In the genomic region with DNA sequence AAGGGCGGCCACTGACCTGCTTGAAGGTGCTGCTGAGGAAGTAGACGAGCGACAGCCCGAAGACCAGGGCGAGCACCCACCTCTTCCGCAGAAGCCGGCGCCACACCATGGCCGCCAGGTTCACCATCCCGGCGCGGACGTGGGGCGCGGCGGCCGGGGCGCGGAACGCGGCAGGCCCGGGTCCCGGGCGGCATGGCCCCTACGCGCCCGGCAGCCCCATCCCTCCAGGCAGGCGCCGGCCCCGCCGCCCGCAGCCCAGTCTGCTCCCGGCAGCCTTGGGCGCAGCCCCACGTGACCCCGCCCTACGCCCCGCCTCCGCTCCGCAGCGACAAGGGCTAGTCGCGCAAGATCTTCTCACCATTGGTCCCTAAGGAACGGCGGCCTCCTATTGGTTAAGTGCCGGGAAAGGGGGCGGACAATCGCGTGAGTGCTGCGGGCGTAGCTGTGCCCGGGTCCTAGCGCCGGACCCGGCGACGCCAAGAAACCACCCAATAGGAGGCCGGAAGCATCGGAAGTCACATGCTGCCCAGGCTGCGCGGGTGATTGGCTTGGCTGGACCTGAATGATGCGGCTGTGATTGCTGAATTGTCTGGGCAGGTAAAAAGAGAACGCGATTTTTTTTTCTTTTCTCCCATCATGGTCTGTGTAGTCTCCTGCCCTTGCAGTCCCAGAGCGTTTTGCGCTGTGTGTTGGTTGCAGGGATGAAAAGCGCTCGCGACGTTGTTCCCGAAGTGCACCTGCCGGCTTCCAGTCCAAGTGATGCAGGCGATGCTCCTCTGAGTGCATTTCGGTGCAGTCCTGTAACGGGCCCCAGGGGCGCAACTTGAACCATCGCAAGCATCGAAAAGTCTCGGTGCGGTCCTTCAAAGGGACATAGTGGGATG, we compare ENCODE assay signal across 1 cellular context.
A peak's percentile ranks its signal among the peaks of the same experiment; 100 is the strongest.
TF ChIP-seq lines count a peak whose summit lies in the region.

A gene with protein sequence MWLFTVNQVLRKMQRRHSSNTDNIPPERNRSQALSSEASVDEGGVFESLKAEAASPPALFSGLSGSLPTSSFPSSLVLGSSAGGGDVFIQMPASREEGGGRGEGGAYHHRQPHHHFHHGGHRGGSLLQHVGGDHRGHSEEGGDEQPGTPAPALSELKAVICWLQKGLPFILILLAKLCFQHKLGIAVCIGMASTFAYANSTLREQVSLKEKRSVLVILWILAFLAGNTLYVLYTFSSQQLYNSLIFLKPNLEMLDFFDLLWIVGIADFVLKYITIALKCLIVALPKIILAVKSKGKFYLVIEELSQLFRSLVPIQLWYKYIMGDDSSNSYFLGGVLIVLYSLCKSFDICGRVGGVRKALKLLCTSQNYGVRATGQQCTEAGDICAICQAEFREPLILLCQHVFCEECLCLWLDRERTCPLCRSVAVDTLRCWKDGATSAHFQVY (plus strand): TSS at position 542 of the 884 bp plus-strand sequence. CDS start 2,183 bp downstream, outside the sequence.
TSS of gene SPRING1 (minus strand) at position 296 of the 884 bp plus-strand sequence. CDS start at position 127, 169 bp downstream.

TF ChIP-seq in GM12878, 131 proteins besides CTCF, POLR2A, EP300 and RAD21 (continued from another document and continues in another):
- TF ChIP-seq RELB (IDR thresholded peaks at IDR 0.05; ENCODE audit: low read depth) (peak; percentile 98), FOXK2 (IDR thresholded peaks at IDR 0.05) (no peak), BRCA1 (IDR thresholded peaks at IDR 0.05; ENCODE audit: low read depth, low read length) (no peak), CBX5 (IDR thresholded peaks at IDR 0.05; ENCODE audit: low read depth) (no peak), CBX3 (IDR thresholded peaks at IDR 0.05; ENCODE audit: borderline replicate concordance, low read depth) (no peak), RCOR1 (conservative IDR thresholded peaks at IDR 0.05; ENCODE audit: low read depth, low read length) (peak; percentile 93), NKRF (conservative IDR thresholded peaks at IDR 0.05) (peak; percentile 91), RBBP5 (conservative IDR thresholded peaks at IDR 0.05) (0 out of 2 replicates have a peak, but pooled peaks have one; percentile 44), ATF2 (IDR thresholded peaks at IDR 0.05; ENCODE audit: low read length) (no peak), SP1 (IDR thresholded peaks at IDR 0.05; ENCODE audit: low read depth, low read length) (peak; percentile 99), LARP7 (IDR thresholded peaks at IDR 0.05) (peak; percentile 93), BMI1 (IDR thresholded peaks at IDR 0.05; ENCODE audit: borderline replicate concordance) (no peak), NR2C2 (IDR thresholded peaks at IDR 0.05; ENCODE audit: borderline replicate concordance, control insufficient read depth, insufficient read length, low read depth) (no peak), ZNF622 (IDR thresholded peaks at IDR 0.05) (no peak), ZNF384 (IDR thresholded peaks at IDR 0.05; ENCODE audit: borderline replicate concordance, low read depth, low read length) (no peak), MLLT1 (IDR thresholded peaks at IDR 0.05) (peak; percentile 20; the same call in 1 of the 2 replicates), KDM1A (IDR thresholded peaks at IDR 0.05; ENCODE audit: borderline replicate concordance) (no peak), MYC (IDR thresholded peaks at IDR 0.05; ENCODE audit: insufficient read depth, insufficient read length, insufficient replicate concordance, low read length, severe bottlenecking) (no peak), BCL11A (IDR thresholded peaks at IDR 0.05; ENCODE audit: low read depth, low read length) (no peak), PAX8 (IDR thresholded peaks at IDR 0.05) (no peak), ZZZ3 (IDR thresholded peaks at IDR 0.05; ENCODE audit: control insufficient read depth, insufficient read length, low read depth) (no peak), HDAC2 (IDR thresholded peaks at IDR 0.05) (no peak), MAX (IDR thresholded peaks at IDR 0.05; ENCODE audit: low read depth, low read length) (peak; percentile 96)
- TF ChIP-seq, protein P1, sequence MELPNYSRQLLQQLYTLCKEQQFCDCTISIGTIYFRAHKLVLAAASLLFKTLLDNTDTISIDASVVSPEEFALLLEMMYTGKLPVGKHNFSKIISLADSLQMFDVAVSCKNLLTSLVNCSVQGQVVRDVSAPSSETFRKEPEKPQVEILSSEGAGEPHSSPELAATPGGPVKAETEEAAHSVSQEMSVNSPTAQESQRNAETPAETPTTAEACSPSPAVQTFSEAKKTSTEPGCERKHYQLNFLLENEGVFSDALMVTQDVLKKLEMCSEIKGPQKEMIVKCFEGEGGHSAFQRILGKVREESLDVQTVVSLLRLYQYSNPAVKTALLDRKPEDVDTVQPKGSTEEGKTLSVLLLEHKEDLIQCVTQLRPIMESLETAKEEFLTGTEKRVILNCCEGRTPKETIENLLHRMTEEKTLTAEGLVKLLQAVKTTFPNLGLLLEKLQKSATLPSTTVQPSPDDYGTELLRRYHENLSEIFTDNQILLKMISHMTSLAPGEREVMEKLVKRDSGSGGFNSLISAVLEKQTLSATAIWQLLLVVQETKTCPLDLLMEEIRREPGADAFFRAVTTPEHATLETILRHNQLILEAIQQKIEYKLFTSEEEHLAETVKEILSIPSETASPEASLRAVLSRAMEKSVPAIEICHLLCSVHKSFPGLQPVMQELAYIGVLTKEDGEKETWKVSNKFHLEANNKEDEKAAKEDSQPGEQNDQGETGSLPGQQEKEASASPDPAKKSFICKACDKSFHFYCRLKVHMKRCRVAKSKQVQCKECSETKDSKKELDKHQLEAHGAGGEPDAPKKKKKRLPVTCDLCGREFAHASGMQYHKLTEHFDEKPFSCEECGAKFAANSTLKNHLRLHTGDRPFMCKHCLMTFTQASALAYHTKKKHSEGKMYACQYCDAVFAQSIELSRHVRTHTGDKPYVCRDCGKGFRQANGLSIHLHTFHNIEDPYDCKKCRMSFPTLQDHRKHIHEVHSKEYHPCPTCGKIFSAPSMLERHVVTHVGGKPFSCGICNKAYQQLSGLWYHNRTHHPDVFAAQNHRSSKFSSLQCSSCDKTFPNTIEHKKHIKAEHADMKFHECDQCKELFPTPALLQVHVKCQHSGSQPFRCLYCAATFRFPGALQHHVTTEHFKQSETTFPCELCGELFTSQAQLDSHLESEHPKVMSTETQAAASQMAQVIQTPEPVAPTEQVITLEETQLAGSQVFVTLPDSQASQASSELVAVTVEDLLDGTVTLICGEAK (IDR thresholded peaks at IDR 0.05; ENCODE audit: borderline replicate concordance) = peak; percentile 78; the same call in 1 of the 2 replicates
- TF ChIP-seq, protein P2, sequence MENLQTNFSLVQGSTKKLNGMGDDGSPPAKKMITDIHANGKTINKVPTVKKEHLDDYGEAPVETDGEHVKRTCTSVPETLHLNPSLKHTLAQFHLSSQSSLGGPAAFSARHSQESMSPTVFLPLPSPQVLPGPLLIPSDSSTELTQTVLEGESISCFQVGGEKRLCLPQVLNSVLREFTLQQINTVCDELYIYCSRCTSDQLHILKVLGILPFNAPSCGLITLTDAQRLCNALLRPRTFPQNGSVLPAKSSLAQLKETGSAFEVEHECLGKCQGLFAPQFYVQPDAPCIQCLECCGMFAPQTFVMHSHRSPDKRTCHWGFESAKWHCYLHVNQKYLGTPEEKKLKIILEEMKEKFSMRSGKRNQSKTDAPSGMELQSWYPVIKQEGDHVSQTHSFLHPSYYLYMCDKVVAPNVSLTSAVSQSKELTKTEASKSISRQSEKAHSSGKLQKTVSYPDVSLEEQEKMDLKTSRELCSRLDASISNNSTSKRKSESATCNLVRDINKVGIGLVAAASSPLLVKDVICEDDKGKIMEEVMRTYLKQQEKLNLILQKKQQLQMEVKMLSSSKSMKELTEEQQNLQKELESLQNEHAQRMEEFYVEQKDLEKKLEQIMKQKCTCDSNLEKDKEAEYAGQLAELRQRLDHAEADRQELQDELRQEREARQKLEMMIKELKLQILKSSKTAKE (IDR thresholded peaks at IDR 0.05; ENCODE audit: low read depth, poor library complexity, severe bottlenecking) = no peak
- TF ChIP-seq, protein P3, sequence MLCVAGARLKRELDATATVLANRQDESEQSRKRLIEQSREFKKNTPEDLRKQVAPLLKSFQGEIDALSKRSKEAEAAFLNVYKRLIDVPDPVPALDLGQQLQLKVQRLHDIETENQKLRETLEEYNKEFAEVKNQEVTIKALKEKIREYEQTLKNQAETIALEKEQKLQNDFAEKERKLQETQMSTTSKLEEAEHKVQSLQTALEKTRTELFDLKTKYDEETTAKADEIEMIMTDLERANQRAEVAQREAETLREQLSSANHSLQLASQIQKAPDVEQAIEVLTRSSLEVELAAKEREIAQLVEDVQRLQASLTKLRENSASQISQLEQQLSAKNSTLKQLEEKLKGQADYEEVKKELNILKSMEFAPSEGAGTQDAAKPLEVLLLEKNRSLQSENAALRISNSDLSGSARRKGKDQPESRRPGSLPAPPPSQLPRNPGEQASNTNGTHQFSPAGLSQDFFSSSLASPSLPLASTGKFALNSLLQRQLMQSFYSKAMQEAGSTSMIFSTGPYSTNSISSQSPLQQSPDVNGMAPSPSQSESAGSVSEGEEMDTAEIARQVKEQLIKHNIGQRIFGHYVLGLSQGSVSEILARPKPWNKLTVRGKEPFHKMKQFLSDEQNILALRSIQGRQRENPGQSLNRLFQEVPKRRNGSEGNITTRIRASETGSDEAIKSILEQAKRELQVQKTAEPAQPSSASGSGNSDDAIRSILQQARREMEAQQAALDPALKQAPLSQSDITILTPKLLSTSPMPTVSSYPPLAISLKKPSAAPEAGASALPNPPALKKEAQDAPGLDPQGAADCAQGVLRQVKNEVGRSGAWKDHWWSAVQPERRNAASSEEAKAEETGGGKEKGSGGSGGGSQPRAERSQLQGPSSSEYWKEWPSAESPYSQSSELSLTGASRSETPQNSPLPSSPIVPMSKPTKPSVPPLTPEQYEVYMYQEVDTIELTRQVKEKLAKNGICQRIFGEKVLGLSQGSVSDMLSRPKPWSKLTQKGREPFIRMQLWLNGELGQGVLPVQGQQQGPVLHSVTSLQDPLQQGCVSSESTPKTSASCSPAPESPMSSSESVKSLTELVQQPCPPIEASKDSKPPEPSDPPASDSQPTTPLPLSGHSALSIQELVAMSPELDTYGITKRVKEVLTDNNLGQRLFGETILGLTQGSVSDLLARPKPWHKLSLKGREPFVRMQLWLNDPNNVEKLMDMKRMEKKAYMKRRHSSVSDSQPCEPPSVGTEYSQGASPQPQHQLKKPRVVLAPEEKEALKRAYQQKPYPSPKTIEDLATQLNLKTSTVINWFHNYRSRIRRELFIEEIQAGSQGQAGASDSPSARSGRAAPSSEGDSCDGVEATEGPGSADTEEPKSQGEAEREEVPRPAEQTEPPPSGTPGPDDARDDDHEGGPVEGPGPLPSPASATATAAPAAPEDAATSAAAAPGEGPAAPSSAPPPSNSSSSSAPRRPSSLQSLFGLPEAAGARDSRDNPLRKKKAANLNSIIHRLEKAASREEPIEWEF (IDR thresholded peaks at IDR 0.05; ENCODE audit: insufficient replicate concordance, low read depth, low read length) = no peak
- TF ChIP-seq, protein P4, sequence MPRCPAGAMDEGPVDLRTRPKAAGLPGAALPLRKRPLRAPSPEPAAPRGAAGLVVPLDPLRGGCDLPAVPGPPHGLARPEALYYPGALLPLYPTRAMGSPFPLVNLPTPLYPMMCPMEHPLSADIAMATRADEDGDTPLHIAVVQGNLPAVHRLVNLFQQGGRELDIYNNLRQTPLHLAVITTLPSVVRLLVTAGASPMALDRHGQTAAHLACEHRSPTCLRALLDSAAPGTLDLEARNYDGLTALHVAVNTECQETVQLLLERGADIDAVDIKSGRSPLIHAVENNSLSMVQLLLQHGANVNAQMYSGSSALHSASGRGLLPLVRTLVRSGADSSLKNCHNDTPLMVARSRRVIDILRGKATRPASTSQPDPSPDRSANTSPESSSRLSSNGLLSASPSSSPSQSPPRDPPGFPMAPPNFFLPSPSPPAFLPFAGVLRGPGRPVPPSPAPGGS (IDR thresholded peaks at IDR 0.05; ENCODE audit: borderline replicate concordance, insufficient read depth, low read depth, low read length, poor library complexity, severe bottlenecking) = no peak
